20 cellular contexts compared by ENCODE assay signal in the genomic region with DNA sequence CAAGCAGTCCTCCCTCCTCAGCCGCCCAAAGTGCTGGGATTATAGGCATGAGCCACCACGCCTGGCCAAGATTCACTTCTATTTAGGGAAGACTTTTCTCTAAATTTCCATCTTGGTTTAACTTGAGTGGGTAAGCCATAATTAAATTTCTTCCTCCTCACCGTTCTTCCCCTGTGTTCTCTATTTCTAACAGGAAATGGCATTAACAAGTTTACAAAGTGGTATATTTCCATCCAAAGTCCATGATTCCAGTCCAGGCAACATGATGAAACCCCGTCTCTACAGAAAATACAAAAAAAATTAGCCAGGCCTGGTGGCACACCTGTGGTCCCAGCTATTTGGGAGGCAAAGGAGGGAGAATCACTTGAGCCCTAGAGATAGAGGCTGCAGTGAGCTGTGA.
DNase-seq lines count a peak whose midpoint lies in the region; ATAC-seq, FAIRE-seq and TF ChIP-seq lines count a peak whose summit lies in the region.
"Had no signal": no experiment of that assay in that cellular context is flagged by ENCODE, and none has a peak within 500 bp of the region (broad histone marks: within the 10 kb centered on the region; RNA-seq: fewer than 3 reads in every experiment).

No MANE protein-coding gene starts in this region.

- DNase-seq in HepG2 (ENCODE audit: low spot score) (no peak), right lobe of liver (no peak), epithelial cell of prostate (ENCODE audit: low read depth, low spot score) (no peak), left colon (no peak), COR-L47 (lab: John Stamatoyannopoulos, UW) (no peak), globus pallidus (ENCODE audit: low spot score) (no peak)
- DNase-seq: AML-193; Caco-2; Calu3; CD4-positive, alpha-beta T cell; CD8-positive, alpha-beta memory T cell; GF-D8 had no signal

- in situ Hi-C loops in HepG2 (cut with HindIII; ENCODE audit: extremely low pct_ligation_motif_present, low pct_unique_long_range_greater_than_20kb): no loop called here

- no peak for FAIRE-seq in HepG2 (lab: Jason Lieb, UNC)
- FAIRE-seq: A549, D721Med, G401.6, GM12891 had no signal

- no peak for TF ChIP-seq RAD21 in HepG2 (CRISPR knock-in tag; IDR thresholded peaks at IDR 0.05)

- H3K4me2 ChIP-seq in HepG2 (ENCODE audit: low read depth, low read length): no peak overlapping the region
- H3K4me2 ChIP-seq: A549; BLaER1 treated with 17β-estradiol and CSF1 and Interleukin-3, amounts not matched to agents 10 nM and 100 nM had no signal

- H3K27me3 ChIP-seq in HepG2 (ENCODE audit: control insufficient read depth in 1 of 2, insufficient read depth in 2 of 2, low read length in 2 of 2) (no peaks in the 10 kb centered on the region), right lobe of liver (no peaks in the 10 kb centered on the region)

- H4K20me1 ChIP-seq in HepG2 (ENCODE audit: insufficient read depth, low read length): no peaks in the 10 kb centered on the region

- BruUV-seq in HepG2 (replicated peaks; lab: Mats Ljungman, UMichigan): no TSS peak

- no peak overlapping the region for H3K4me3 ChIP-seq in HepG2 (replicated peaks in 1 of 3; ENCODE audit: insufficient read depth in 1 of 3, low read depth in 2 of 3, low read length in 3 of 3)
- H3K4me3 ChIP-seq in right lobe of liver: no peak overlapping the region
- H3K4me3 ChIP-seq: A549; BLaER1 treated with 17β-estradiol and CSF1 and Interleukin-3, amounts not matched to agents 10 nM and 100 nM had no signal

- no peak for TF ChIP-seq POLR2A in HepG2 (IDR thresholded peaks at IDR 0.05; ENCODE audit: insufficient read depth in 1 of 2, low read depth in 2 of 2, low read length in 2 of 2)
- no peak for TF ChIP-seq POLR2A in right lobe of liver (IDR thresholded peaks at IDR 0.05)

- TF ChIP-seq CTCF in HepG2 (CRISPR knock-in tag; IDR thresholded peaks at IDR 0.05) (no peak), right lobe of liver (IDR thresholded peaks at IDR 0.05) (no peak)

- no peaks in the 10 kb centered on the region for H3K79me2 ChIP-seq in HepG2 (ENCODE audit: insufficient read depth, low read length)

- TF ChIP-seq EP300 in HepG2 (IDR thresholded peaks at IDR 0.05; ENCODE audit: low read depth in 2 of 2, low read length in 2 of 2) (no peak), HepG2 (CRISPR knock-in tag; IDR thresholded peaks at IDR 0.05; ENCODE audit: borderline replicate concordance) (no peak)

- H2AFZ ChIP-seq in HepG2 (ENCODE audit: low read length): no peak overlapping the region

- ATAC-seq in HepG2: no peak
- ATAC-seq in right lobe of liver: no peak
- ATAC-seq in left colon: peak; percentile 53
- no peak for ATAC-seq in GM19455 (IDR thresholded peaks at IDR 0.05; ENCODE audit: unreplicated experiment)
- ATAC-seq: A549 had no signal

- H3K27ac ChIP-seq in HepG2 (ENCODE audit: extremely low read length, insufficient read depth, low read length): no peak overlapping the region
- H3K27ac ChIP-seq in right lobe of liver: no peak overlapping the region
- peak overlapping the region; percentile 44 for H3K27ac ChIP-seq in epithelial cell of prostate
- H3K27ac ChIP-seq: 22Rv1; A549; BLaER1 treated with 17β-estradiol and CSF1 and Interleukin-3, amounts not matched to agents 10 nM and 100 nM; C4-2B had no signal

- WGBS in HepG2 (ENCODE audit: low lambda C conversion rate): 89% methylated on average over 4 of the region's 4 CpGs
- WGBS in right lobe of liver (ENCODE audit: insufficient coverage, low coverage, low lambda C conversion rate, missing lambda C conversion rate): 85% methylated on average over 4 of the region's 4 CpGs

- CTCF ChIA-PET in HepG2 (lab: Yijun Ruan, JAX; ENCODE audit: low intra/inter-chr PET ratio, low total read pairs): no interaction called here

- peaks cover 10% of the 10 kb centered on the region for H3K4me1 ChIP-seq in HepG2 (ENCODE audit: insufficient read depth, low read length)
- H3K4me1 ChIP-seq in right lobe of liver: no peaks in the 10 kb centered on the region
- H3K4me1 ChIP-seq: A549, Caco-2 had no signal

- intact Hi-C loops in HepG2 (cut with micrococcal nuclease; ENCODE audit: unreplicated experiment) (no loop called here), right lobe of liver (cut with DNase I) (no loop called here), left colon (cut with DNase I, micrococcal nuclease) (no loop called here)

- H3K9me3 ChIP-seq in HepG2 (ENCODE audit: low read length) (no peaks in the 10 kb centered on the region), right lobe of liver (no peaks in the 10 kb centered on the region)
- H3K9me3 ChIP-seq: A549; BLaER1 treated with 17β-estradiol and CSF1 and Interleukin-3, amounts not matched to agents 10 nM and 100 nM; Caco-2 had no signal

- no peak overlapping the region for H3K9ac ChIP-seq in HepG2 (ENCODE audit: insufficient read depth, low read depth, low read length)
- H3K9ac ChIP-seq: BLaER1 treated with 17β-estradiol and CSF1 and Interleukin-3, amounts not matched to agents 10 nM and 100 nM had no signal

- H3K36me3 ChIP-seq in HepG2 (replicated peaks in 1 of 2; ENCODE audit: control insufficient read depth in 1 of 2, insufficient read depth in 2 of 2, low read length in 2 of 2) (0 out of 5 replicates have a peak, but pooled peaks cover 0 to 14% of the 10 kb centered on the region in 2 experiments), right lobe of liver (no peaks in the 10 kb centered on the region)

- POLR2A ChIA-PET in HepG2 (lab: Yijun Ruan, JAX): no interaction called here

TF ChIP-seq in HepG2, 621 proteins besides CTCF, POLR2A, EP300 and RAD21:
- TF ChIP-seq, protein P1, sequence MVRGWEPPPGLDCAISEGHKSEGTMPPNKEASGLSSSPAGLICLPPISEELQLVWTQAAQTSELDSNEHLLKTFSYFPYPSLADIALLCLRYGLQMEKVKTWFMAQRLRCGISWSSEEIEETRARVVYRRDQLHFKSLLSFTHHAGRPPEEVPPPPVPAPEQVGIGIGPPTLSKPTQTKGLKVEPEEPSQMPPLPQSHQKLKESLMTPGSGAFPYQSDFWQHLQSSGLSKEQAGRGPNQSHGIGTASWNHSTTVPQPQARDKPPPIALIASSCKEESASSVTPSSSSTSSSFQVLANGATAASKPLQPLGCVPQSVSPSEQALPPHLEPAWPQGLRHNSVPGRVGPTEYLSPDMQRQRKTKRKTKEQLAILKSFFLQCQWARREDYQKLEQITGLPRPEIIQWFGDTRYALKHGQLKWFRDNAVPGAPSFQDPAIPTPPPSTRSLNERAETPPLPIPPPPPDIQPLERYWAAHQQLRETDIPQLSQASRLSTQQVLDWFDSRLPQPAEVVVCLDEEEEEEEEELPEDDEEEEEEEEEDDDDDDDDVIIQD (CRISPR knock-in tag; IDR thresholded peaks at IDR 0.05; ENCODE audit: low read depth): peak; percentile 54; the same call in 1 of the 2 replicates
- no peak for TF ChIP-seq KDM5A (IDR thresholded peaks at IDR 0.05; ENCODE audit: borderline replicate concordance, low read length)
- no peak for TF ChIP-seq ETV6 (CRISPR knock-in tag; conservative IDR thresholded peaks at IDR 0.05)
- TF ChIP-seq ZNF496 (CRISPR knock-in tag; IDR thresholded peaks at IDR 0.05; ENCODE audit: insufficient replicate concordance): no peak
